Comparison of ENCODE assay signal across 8 cellular contexts in genomic region chr4:4289930-4290850, GRCh38. TPM values are rescaled to one million over a fixed set of nuclear protein-coding genes. Genes with fewer than 3 reads are reported as not detected.
DNase-seq lines count a peak whose midpoint lies in the region; ATAC-seq and TF ChIP-seq lines count a peak whose summit lies in the region.

Gene LYAR, minus strand, starts transcription at chr4:4290154. Its CDS starts 6,412 bp downstream, at chr4:4283742.
Gene ZBTB49, plus strand, starts transcription at chr4:4290251. Its CDS starts 9,695 bp downstream, at chr4:4299946.

- no peak for TF ChIP-seq CTCF in lung (IDR thresholded peaks at IDR 0.05; ENCODE audit: control extremely low read depth, extremely low read depth)

- intact Hi-C loops in CD4-positive, alpha-beta memory T cell (cut with micrococcal nuclease) = loop anchor here (1.0 to 5.0 kb wide), 3 partner anchors 21 to 252 kb away; partner anchors contain the start of genes STX18 and TMEM128

- WGBS in ectodermal cell, 2 experiments = 0 to 1% methylated on average over 78 of the region's 78 CpGs
- 0 to 1% methylated on average over 77 to 78 of the region's 78 CpGs for WGBS in lung, 2 donors

- peaks cover 30% of the 10 kb centered on the region for H3K4me1 ChIP-seq in CD4-positive, alpha-beta memory T cell (ENCODE audit: insufficient read depth, low read length)
- H3K4me1 ChIP-seq in ectodermal cell (ENCODE audit: control insufficient read depth, insufficient read depth, low read length) (peaks cover 9% of the 10 kb centered on the region), lung (ENCODE audit: control insufficient read depth in 2 of 2, insufficient read depth in 2 of 2, low read length in 2 of 2) (peaks cover 8 to 10% of the 10 kb centered on the region in 2 donors)

- H3K36me3 ChIP-seq in CD4-positive, alpha-beta memory T cell (ENCODE audit: insufficient read depth, low read length) = peaks cover 10% of the 10 kb centered on the region
- H3K36me3 ChIP-seq in ectodermal cell (ENCODE audit: control insufficient read depth, insufficient read depth, low read length) (no peaks in the 10 kb centered on the region), lung (ENCODE audit: control insufficient read depth in 2 of 2, insufficient read depth in 2 of 2, low read length in 2 of 2) (peaks cover 0 to under 1% of the 10 kb centered on the region in 2 donors)

- POLR2A ChIA-PET in CD4-positive, alpha-beta memory T cell (lab: Charles Lee; ENCODE audit: partially characterized antibody) = interaction anchor here (0.7 to 2.0 kb wide), 6 partner anchors 15 to 42 kb away, joined by 3 to 31 read pairs (median 6); partner anchors contain the start of gene TMEM128
- POLR2A ChIA-PET in activated CD8-positive, alpha-beta T cell treated with anti-CD3 and anti-CD28 coated beads, Interleukin-2, amount 10 ng/mL, durations not matched to agents 7 days and 5 days (lab: Charles Lee) = interaction anchor here (1.0 to 1.2 kb wide), 2 partner anchors 12 to 18 kb away, joined by 3 to 4 read pairs; no protein-coding TSS in a partner anchor

- H3K27ac Mint-ChIP-seq in CD4-positive, alpha-beta memory T cell = peak within 1 kb of the TSS; percentile 83 to 96 (median 94)
- H3K27ac Mint-ChIP-seq in activated CD8-positive, alpha-beta T cell treated with anti-CD3 and anti-CD28 coated beads, Interleukin-2, amount 10 ng/mL, durations not matched to agents 7 days and 5 days = peak within 1 kb of the TSS; percentile 96

- H3K9me3 Mint-ChIP-seq in CD4-positive, alpha-beta memory T cell = no peaks in the 10 kb centered on the region
- H3K9me3 Mint-ChIP-seq in activated CD8-positive, alpha-beta T cell treated with anti-CD3 and anti-CD28 coated beads, Interleukin-2, amount 10 ng/mL, durations not matched to agents 7 days and 5 days (ENCODE audit: insufficient read depth) = no peaks in the 10 kb centered on the region

- peak within 1 kb of the TSS; percentile 76 for H3K27ac ChIP-seq in CD4-positive, alpha-beta memory T cell (ENCODE audit: low read depth, low read length)
- no peak within 1 kb of the TSS for H3K27ac ChIP-seq in ectodermal cell (ENCODE audit: insufficient read depth, low read depth, low read length, poor library complexity, severe bottlenecking)
- peak within 1 kb of the TSS; percentile 35 to 84 for H3K27ac ChIP-seq in lung (ENCODE audit: low read depth in 1 of 2, low read length in 1 of 2)

- H3K9me3 ChIP-seq in CD4-positive, alpha-beta memory T cell (ENCODE audit: control insufficient read depth in 1 of 2, low read length in 2 of 2) = no peaks in the 10 kb centered on the region
- H3K9me3 ChIP-seq in ectodermal cell (ENCODE audit: control insufficient read depth, low read length) (no peaks in the 10 kb centered on the region), lung (ENCODE audit: control insufficient read depth in 2 of 2, insufficient read depth in 1 of 2, low read length in 1 of 2) (no peaks in the 10 kb centered on the region)

- peak within 1 kb of the TSS; percentile 86 to 93 for H3K4me3 ChIP-seq in CD4-positive, alpha-beta memory T cell (ENCODE audit: low read length in 2 of 2)
- H3K4me3 ChIP-seq in ectodermal cell (ENCODE audit: insufficient read depth, low read depth, low read length) = peak within 1 kb of the TSS; percentile 71
- peak within 1 kb of the TSS; percentile 96 for H3K4me3 ChIP-seq in lung

- peak within 1 kb of the TSS; percentile 93 to 98 (median 96) for H3K4me3 Mint-ChIP-seq in CD4-positive, alpha-beta memory T cell
- peak within 1 kb of the TSS; percentile 95 for H3K4me3 Mint-ChIP-seq in activated CD8-positive, alpha-beta T cell treated with anti-CD3 and anti-CD28 coated beads, Interleukin-2, amount 10 ng/mL, durations not matched to agents 7 days and 5 days

- H3K27me3 ChIP-seq in CD4-positive, alpha-beta memory T cell (ENCODE audit: insufficient read depth, low read length) = no peaks in the 10 kb centered on the region
- H3K27me3 ChIP-seq in ectodermal cell (ENCODE audit: control insufficient read depth, insufficient read depth, low read length, poor library complexity, severe bottlenecking) = no peaks in the 10 kb centered on the region
- no peaks in the 10 kb centered on the region for H3K27me3 ChIP-seq in lung (ENCODE audit: control insufficient read depth, insufficient read depth)

- DNase-seq in CD4-positive, alpha-beta memory T cell = peak; percentile 96 to 98 (median 97)
- DNase-seq in NCI-H82 treated with DMSO at 0.1 percent for 48 hours (lab: John Stamatoyannopoulos, UW; ENCODE audit: unreplicated experiment) = peak; percentile 37
- peak; percentile 97 for DNase-seq in activated CD8-positive, alpha-beta T cell treated with anti-CD3 and anti-CD28 coated beads, Interleukin-2, amount 10 ng/mL, durations not matched to agents 7 days and 5 days
- DNase-seq in lung (ENCODE audit: low spot score) = peak; percentile 96
- DNase-seq in stimulated activated CD4-positive, alpha-beta T cell treated with anti-CD3 and anti-CD28 coated beads, TNF-alpha, amount 100 ng/mL, for 1 hour (ENCODE audit: low read depth in 3 of 3, low spot score in 1 of 3) = peak; percentile 88 to 98 (median 92)

- ATAC-seq in GM19395 (IDR thresholded peaks at IDR 0.05; ENCODE audit: unreplicated experiment) = peak; percentile 93
- peak; percentile 76 for ATAC-seq in HG03558 (IDR thresholded peaks at IDR 0.05; ENCODE audit: extremely low read depth, unreplicated experiment)
- peak; percentile 94 for ATAC-seq in activated CD8-positive, alpha-beta T cell treated with anti-CD3 and anti-CD28 coated beads, Interleukin-2, amount 10 ng/mL, durations not matched to agents 7 days and 5 days
- ATAC-seq in lung (ENCODE audit: insufficient read depth, low FRiP score) = peak; percentile 98

- peaks cover 48 to 83% (median 64%) of the 10 kb centered on the region in 4 donors for H3K4me1 Mint-ChIP-seq in CD4-positive, alpha-beta memory T cell
- H3K4me1 Mint-ChIP-seq in activated CD8-positive, alpha-beta T cell treated with anti-CD3 and anti-CD28 coated beads, Interleukin-2, amount 10 ng/mL, durations not matched to agents 7 days and 5 days (ENCODE audit: low read depth) = peaks cover 34% of the 10 kb centered on the region

- H3K27me3 Mint-ChIP-seq in CD4-positive, alpha-beta memory T cell = no peaks in the 10 kb centered on the region
- H3K27me3 Mint-ChIP-seq in activated CD8-positive, alpha-beta T cell treated with anti-CD3 and anti-CD28 coated beads, Interleukin-2, amount 10 ng/mL, durations not matched to agents 7 days and 5 days (ENCODE audit: low read depth) = no peaks in the 10 kb centered on the region

- CTCF ChIA-PET in CD4-positive, alpha-beta memory T cell (lab: Charles Lee; ENCODE audit: partially characterized antibody) = interaction anchor here (1.0 to 1.2 kb wide), 2 partner anchors 9 to 43 kb away, joined by 3 to 5 read pairs; no protein-coding TSS in a partner anchor
- CTCF ChIA-PET in activated CD8-positive, alpha-beta T cell treated with anti-CD3 and anti-CD28 coated beads, Interleukin-2, amount 10 ng/mL, durations not matched to agents 7 days and 5 days (lab: Charles Lee) = interaction anchor here (1.4 to 1.6 kb wide), 2 partner anchors 17 to 42 kb away, joined by 5 to 7 read pairs; partner anchors contain the start of gene TMEM128

- peaks cover 11 to 30% of the 10 kb centered on the region in 2 donors for H3K36me3 Mint-ChIP-seq in CD4-positive, alpha-beta memory T cell
- peaks cover 16% of the 10 kb centered on the region for H3K36me3 Mint-ChIP-seq in activated CD8-positive, alpha-beta T cell treated with anti-CD3 and anti-CD28 coated beads, Interleukin-2, amount 10 ng/mL, durations not matched to agents 7 days and 5 days (ENCODE audit: low read depth)

RNA-seq across cellular contexts. Expression of gene LYAR, which starts in this region (rescaled TPM):
- 10 to 100 TPM; 74.5 to 79.8 TPM for total RNA-seq in CD4-positive, alpha-beta memory T cell
- polyA plus RNA-seq in CD4-positive, alpha-beta memory T cell = 10 to 100 TPM; 59.1 to 66.5 TPM
- total RNA-seq in activated CD8-positive, alpha-beta T cell treated with anti-CD3 and anti-CD28 coated beads, Interleukin-2, amount 10 ng/mL, durations not matched to agents 7 days and 5 days = 10 to 100 TPM; 37.7 to 37.9 TPM
- polyA plus RNA-seq in ectodermal cell (2013, experiment 1 of 4) = 35.8 TPM
- 29.4 TPM for polyA plus RNA-seq in ectodermal cell (2013, experiment 2 of 4)
- 27.4 TPM for polyA plus RNA-seq in ectodermal cell (2013, experiment 3 of 4)
- 31.5 TPM for polyA plus RNA-seq in ectodermal cell (2013, experiment 4 of 4)
- 10 to 100 TPM in 1 of 2 donors, 1 to 10 TPM in 1; 9.3 to 11.8 TPM for total RNA-seq in lung
- polyA plus RNA-seq in lung = 10 to 100 TPM; 17.0 to 19.5 TPM

RNA-seq across cellular contexts. Expression of gene ZBTB49, which starts in this region (rescaled TPM):
- 10 to 100 TPM; 18.5 to 20.0 TPM for total RNA-seq in CD4-positive, alpha-beta memory T cell
- 1 to 10 TPM; 5.3 to 6.0 TPM for polyA plus RNA-seq in CD4-positive, alpha-beta memory T cell
- total RNA-seq in activated CD8-positive, alpha-beta T cell treated with anti-CD3 and anti-CD28 coated beads, Interleukin-2, amount 10 ng/mL, durations not matched to agents 7 days and 5 days = 1 to 10 TPM; 5.2 to 6.4 TPM
- polyA plus RNA-seq in ectodermal cell (2013, experiment 1 of 4) = 9.7 TPM
- 7.8 TPM for polyA plus RNA-seq in ectodermal cell (2013, experiment 2 of 4)
- polyA plus RNA-seq in ectodermal cell (2013, experiment 3 of 4) = 6.7 TPM
- polyA plus RNA-seq in ectodermal cell (2013, experiment 4 of 4) = 8.8 TPM
- total RNA-seq in lung = 1 to 10 TPM; 4.8 to 9.0 TPM
- 1 to 10 TPM; 1.8 to 3.5 TPM for polyA plus RNA-seq in lung

Comparison
In these comparisons a context has a peak if more than half of its experiments do, and no peak if none do; other contexts are left out.
1. DNase-seq: peak in every context shown above with its lines; median percentile 97 in CD4-positive, alpha-beta memory T cell; 97 in activated CD8-positive, alpha-beta T cell treated with anti-CD3 and anti-CD28 coated beads, Interleukin-2, amount 10 ng/mL, durations not matched to agents 7 days and 5 days; 96 in lung; 92 in stimulated activated CD4-positive, alpha-beta T cell treated with anti-CD3 and anti-CD28 coated beads, TNF-alpha, amount 100 ng/mL, for 1 hour; 37 in NCI-H82 treated with DMSO at 0.1 percent for 48 hours.